ENCODE assay signal across 9 cellular contexts in the genomic region with DNA sequence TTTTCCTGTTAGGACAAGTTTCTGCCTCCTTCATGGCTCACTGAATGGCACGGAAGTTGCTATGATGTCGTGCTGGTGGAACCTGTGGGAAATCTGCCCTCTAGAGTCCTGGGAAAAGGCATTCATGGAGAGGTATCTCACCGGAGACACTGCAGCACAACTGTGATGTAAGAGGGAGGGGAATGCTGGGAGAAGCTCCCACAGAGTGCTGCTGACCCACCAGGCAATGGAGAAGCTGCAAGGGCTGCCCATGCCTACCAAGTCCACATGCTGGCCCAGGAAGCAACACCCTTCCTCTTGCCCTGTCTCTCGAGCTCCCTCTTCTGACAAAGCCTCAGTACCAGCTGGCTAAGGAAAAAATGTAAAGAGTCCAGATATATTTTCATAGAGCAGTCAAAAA. TPM values are rescaled to one million over a fixed set of nuclear protein-coding genes. Genes with fewer than 3 reads are reported as not detected.
DNase-seq lines count a peak whose midpoint lies in the region; ATAC-seq, FAIRE-seq and TF ChIP-seq lines count a peak whose summit lies in the region.
"Had no signal": no experiment of that assay in that cellular context is flagged by ENCODE, and none has a peak within 500 bp of the region (broad histone marks: within the 10 kb centered on the region; RNA-seq: fewer than 3 reads in every experiment).

No MANE protein-coding gene starts in this region.

- POLR2A ChIA-PET in K562 (lab: Yijun Ruan, JAX) = interaction anchor here (0.8 kb wide), 1 partner anchor 278 kb away, joined by 3 read pairs; no protein-coding TSS in a partner anchor
- POLR2A ChIA-PET in activated CD4-positive, alpha-beta T cell treated with anti-CD3 and anti-CD28 coated beads, Interleukin-2, amount 10 ng/mL, durations not matched to agents 7 days and 5 days (lab: Charles Lee) = no interaction called here
- POLR2A ChIA-PET in naive thymus-derived CD8-positive, alpha-beta T cell (lab: Charles Lee) = no interaction called here

- H3K4me1 ChIP-seq in DOHH2 (ENCODE audit: control insufficient read depth, low read length) (no peaks in the 10 kb centered on the region), Karpas-422 (ENCODE audit: low read length) (no peaks in the 10 kb centered on the region), K562 (replicated peaks in 1 of 2; ENCODE audit: control insufficient read depth in 2 of 2, insufficient read depth in 2 of 2, low read length in 2 of 2) (no peaks in the 10 kb centered on the region)

- H3K9me3 Mint-ChIP-seq in activated CD4-positive, alpha-beta T cell treated with anti-CD3 and anti-CD28 coated beads, Interleukin-2, amount 10 ng/mL, durations not matched to agents 7 days and 5 days = no peaks in the 10 kb centered on the region
- no peaks in the 10 kb centered on the region for H3K9me3 Mint-ChIP-seq in naive thymus-derived CD8-positive, alpha-beta T cell

- H3K9ac ChIP-seq in Karpas-422 (ENCODE audit: low read length) (no peak overlapping the region), K562 (ENCODE audit: insufficient read depth in 1 of 2, low read depth in 2 of 2, low read length in 2 of 2) (no peak overlapping the region)

- in situ Hi-C loops in K562 (cut with MboI) = no loop called here

- ATAC-seq in K562 (peak; percentile 54; the same call in 1 of the 3 replicates), GM21390 (IDR thresholded peaks at IDR 0.05; ENCODE audit: unreplicated experiment) (no peak)
- no peak for ATAC-seq in naive thymus-derived CD8-positive, alpha-beta T cell

- peak in 1 of 2 experiments; percentile 47; a peak in 2 of 4 replicates for TF ChIP-seq RAD21 in K562 (CRISPR knock-in tag; conservative IDR thresholded peaks at IDR 0.05 in 1 of 2, IDR thresholded peaks at IDR 0.05 in 1 of 2)

- H3K9me2 ChIP-seq in DOHH2 (replicated peaks; ENCODE audit: control insufficient read depth, low read length) = no peaks in the 10 kb centered on the region
- H3K9me2 ChIP-seq in Karpas-422 (replicated peaks; ENCODE audit: insufficient read depth, low read length) = no peaks in the 10 kb centered on the region

- H3K36me3 Mint-ChIP-seq in activated CD4-positive, alpha-beta T cell treated with anti-CD3 and anti-CD28 coated beads, Interleukin-2, amount 10 ng/mL, durations not matched to agents 7 days and 5 days (ENCODE audit: low read depth) = peaks cover 42% of the 10 kb centered on the region
- H3K36me3 Mint-ChIP-seq in naive thymus-derived CD8-positive, alpha-beta T cell = peaks cover 15 to 98% (median 36%) of the 10 kb centered on the region in 3 donors

- 78% methylated on average over 4 of the region's 4 CpGs for WGBS in K562 (ENCODE audit: insufficient coverage, low coverage, missing lambda C conversion rate)

- H3F3A ChIP-seq in DOHH2 (ENCODE audit: control insufficient read depth, insufficient read depth) = no peaks in the 10 kb centered on the region

- TF ChIP-seq EP300 in K562 (IDR thresholded peaks at IDR 0.05; ENCODE audit: low read length) = no peak

- H3K36me3 ChIP-seq in DOHH2 (ENCODE audit: control insufficient read depth, low read length) = peaks cover 97% of the 10 kb centered on the region
- peaks cover 70% of the 10 kb centered on the region; the same call in 1 of the 2 replicates for H3K36me3 ChIP-seq in Karpas-422 (ENCODE audit: insufficient read depth, low read length)
- peaks cover 93% of the 10 kb centered on the region for H3K36me3 ChIP-seq in K562 (ENCODE audit: control insufficient read depth, insufficient read depth, low read length)

- CTCF ChIA-PET in K562 (lab: Yijun Ruan, JAX; ENCODE audit: low intra/inter-chr PET ratio) = no interaction called here
- CTCF ChIA-PET in activated CD4-positive, alpha-beta T cell treated with anti-CD3 and anti-CD28 coated beads, Interleukin-2, amount 10 ng/mL, durations not matched to agents 7 days and 5 days (lab: Charles Lee) = interaction anchor here (1.6 kb wide), 1 partner anchor 22 kb away, joined by 3 read pairs; no protein-coding TSS in a partner anchor

- FAIRE-seq in K562 (lab: Jason Lieb, UNC) = no peak

- H4K20me1 ChIP-seq in DOHH2 (ENCODE audit: control insufficient read depth, insufficient read depth, low read depth, low read length) (peaks cover under 1% of the 10 kb centered on the region; the same call in 1 of the 2 replicates), Karpas-422 (ENCODE audit: insufficient read depth, low read depth, low read length) (no peaks in the 10 kb centered on the region; the same call in 1 of the 2 replicates), K562 (replicated peaks; ENCODE audit: control insufficient read depth, insufficient read depth, low read length) (no peaks in the 10 kb centered on the region)

- H3K79me2 ChIP-seq in DOHH2 (ENCODE audit: control insufficient read depth, low read length) (no peaks in the 10 kb centered on the region), Karpas-422 (ENCODE audit: low read length) (peaks cover 5% of the 10 kb centered on the region; the same call in 1 of the 2 replicates), K562 (ENCODE audit: control insufficient read depth, insufficient read depth, low read length) (no peaks in the 10 kb centered on the region)

- intact Hi-C loops in K562 (cut with micrococcal nuclease) = loop anchor here (2.0 kb wide), 1 partner anchor 284 kb away; no protein-coding TSS in a partner anchor

- H3K9me3 ChIP-seq in DOHH2 (ENCODE audit: control insufficient read depth, insufficient read depth, low read length) (no peaks in the 10 kb centered on the region), Karpas-422 (ENCODE audit: low read length) (no peaks in the 10 kb centered on the region), K562 (replicated peaks; ENCODE audit: control insufficient read depth, insufficient read depth, low read depth, low read length) (no peaks in the 10 kb centered on the region)

- DNase-seq in Karpas-422 (peak; percentile 56), K562 (ENCODE audit: extremely low read depth in 1 of 4, low spot score in 3 of 4) (peak in 2 of 4 experiments; percentile 14 to 21), kidney tubule cell (ENCODE audit: low spot score) (peak; percentile 77), C1 segment of cervical spinal cord (lab: John Stamatoyannopoulos, UW) (no peak)
- DNase-seq in activated CD4-positive, alpha-beta T cell treated with anti-CD3 and anti-CD28 coated beads, Interleukin-2, amount 10 ng/mL, durations not matched to agents 7 days and 5 days = no peak
- no peak for DNase-seq in naive thymus-derived CD8-positive, alpha-beta T cell
- DNase-seq: NCI-H2029 had no signal

- H3K4me1 Mint-ChIP-seq in activated CD4-positive, alpha-beta T cell treated with anti-CD3 and anti-CD28 coated beads, Interleukin-2, amount 10 ng/mL, durations not matched to agents 7 days and 5 days = no peaks in the 10 kb centered on the region
- peaks cover 0 to 20% (median 0%) of the 10 kb centered on the region in 4 donors for H3K4me1 Mint-ChIP-seq in naive thymus-derived CD8-positive, alpha-beta T cell

- TF ChIP-seq CTCF in DOHH2 (IDR thresholded peaks at IDR 0.05; ENCODE audit: low read depth, low read length, poor library complexity, severe bottlenecking) (peak; percentile 49), K562 (IDR thresholded peaks at IDR 0.05 in 2 of 3, conservative IDR thresholded peaks at IDR 0.05 in 1 of 3; ENCODE audit: insufficient read depth in 2 of 3, low read depth in 1 of 3, low read length in 3 of 3) (peak; percentile 35 to 49 (median 41); a peak in 5 of 6 replicates)

- TF ChIP-seq POLR2A in K562 (conservative IDR thresholded peaks at IDR 0.05) = no peak

- H2AFZ ChIP-seq in Karpas-422 (ENCODE audit: low read length) (no peak overlapping the region), K562 (ENCODE audit: low read depth, low read length) (no peak overlapping the region)

- no TSS peak for BruUV-seq in K562 (replicated peaks; lab: Mats Ljungman, UMichigan)

- H3K4me3 ChIP-seq in DOHH2 (ENCODE audit: low read length) = no peak overlapping the region
- H3K4me3 ChIP-seq in Karpas-422 (ENCODE audit: low read length) = no peak overlapping the region
- H3K4me3 ChIP-seq in K562 = no peak overlapping the region

- H3K27ac ChIP-seq in DOHH2 (ENCODE audit: low read depth, low read length) (no peak overlapping the region), Karpas-422 (ENCODE audit: low read length) (no peak overlapping the region), K562 (ENCODE audit: extremely low read depth, low read depth, low read length) (no peak overlapping the region)

- H3K27ac Mint-ChIP-seq in activated CD4-positive, alpha-beta T cell treated with anti-CD3 and anti-CD28 coated beads, Interleukin-2, amount 10 ng/mL, durations not matched to agents 7 days and 5 days = no peak overlapping the region
- H3K27ac Mint-ChIP-seq in naive thymus-derived CD8-positive, alpha-beta T cell = peak overlapping the region in 4 of 10 donors; percentile 9 to 42 (median 14)

- H3K9me1 ChIP-seq in K562 (ENCODE audit: control insufficient read depth, insufficient read depth, low read length) = no peaks in the 10 kb centered on the region

- no peak overlapping the region for H3K4me2 ChIP-seq in DOHH2 (ENCODE audit: low read length)
- no peak overlapping the region for H3K4me2 ChIP-seq in Karpas-422 (ENCODE audit: low read depth, low read length, poor library complexity, severe bottlenecking)
- no peak overlapping the region for H3K4me2 ChIP-seq in K562 (ENCODE audit: insufficient read depth, low read length)

- no peaks in the 10 kb centered on the region for H3K27me3 Mint-ChIP-seq in activated CD4-positive, alpha-beta T cell treated with anti-CD3 and anti-CD28 coated beads, Interleukin-2, amount 10 ng/mL, durations not matched to agents 7 days and 5 days
- H3K27me3 Mint-ChIP-seq in naive thymus-derived CD8-positive, alpha-beta T cell = no peaks in the 10 kb centered on the region

- no peak overlapping the region for H3K4me3 Mint-ChIP-seq in activated CD4-positive, alpha-beta T cell treated with anti-CD3 and anti-CD28 coated beads, Interleukin-2, amount 10 ng/mL, durations not matched to agents 7 days and 5 days
- no peak overlapping the region for H3K4me3 Mint-ChIP-seq in naive thymus-derived CD8-positive, alpha-beta T cell

- H3K27me3 ChIP-seq in DOHH2 (ENCODE audit: control insufficient read depth, low read length) = no peaks in the 10 kb centered on the region
- no peaks in the 10 kb centered on the region for H3K27me3 ChIP-seq in Karpas-422 (ENCODE audit: low read length)
- no peaks in the 10 kb centered on the region for H3K27me3 ChIP-seq in K562 (ENCODE audit: control insufficient read depth in 2 of 2, insufficient read depth in 2 of 2, low read length in 2 of 2)

RNA-seq across cellular contexts. Expression of gene SLC5A11, which starts 45.2 kb away (rescaled TPM):
- total RNA-seq in Karpas-422 (2014; rRNA removed; shearing (Covaris generic); ENCODE audit: low replicate concordance) = 0.11 and 0.15 TPM in 2 replicates
- total RNA-seq in K562 (2011; cell fraction: chromatin; rRNA removed; ENCODE audit: low replicate concordance) = not detected in 2 replicates
- not detected in 2 replicates for total RNA-seq in K562 (2011; cell fraction: nucleolus; rRNA removed)
- total RNA-seq in K562 (2011; cell fraction: nucleoplasm; rRNA removed) = not detected in 2 replicates
- total RNA-seq in K562 (2014; rRNA removed) = 0.14 TPM in 1 of 2 replicates, not detected in the other
- total RNA-seq in K562 (2014; rRNA removed; fragmentation: Illumina TruSeq; extraction: Trizol) = 0.07 TPM in 1 of 2 replicates, not detected in the other
- total RNA-seq in K562 (2015; rRNA removed; fragmentation: Illumina TruSeq; extraction: Trizol) = 0.11 TPM in 1 of 2 replicates, not detected in the other
- total RNA-seq in K562 (2021) = 0.09 TPM in 1 of 2 replicates, not detected in the other
- polyA plus RNA-seq in K562 (2011; rRNA removed) = not detected in 2 replicates
- polyA plus RNA-seq in K562 (2011; cell fraction: cytosol; rRNA removed) = 0.04 TPM in 1 of 2 replicates, not detected in the other
- 0.13 and 0.17 TPM in 2 replicates for polyA plus RNA-seq in K562 (2011; cell fraction: nucleus; rRNA removed)
- 0.07 and 0.08 TPM in 2 replicates for polyA plus RNA-seq in K562 (2012)
- polyA plus RNA-seq in K562 (2014; fragmentation: Illumina TruSeq; extraction: Trizol) = 0.15 TPM in 1 of 2 replicates, not detected in the other
- polyA plus RNA-seq in K562 (2014; fragmentation: Nextera tagmentation; extraction: Ambion mirVana) = under 1 TPM; 0.04 to 0.25 TPM
- 0.18 TPM in 1 of 2 replicates, not detected in the other for polyA plus RNA-seq in K562 (2014; rRNA removed)
- not detected in 2 replicates for polyA minus RNA-seq in K562 (2011; rRNA and poly(A)+ RNA removed)
- polyA minus RNA-seq in K562 (2011; cell fraction: cytosol; rRNA and poly(A)+ RNA removed) = not detected in 2 replicates
- not detected in 2 replicates for polyA minus RNA-seq in K562 (2011; cell fraction: nucleus; rRNA and poly(A)+ RNA removed)
- not detected for total RNA-seq in activated CD4-positive, alpha-beta T cell treated with anti-CD3 and anti-CD28 coated beads, Interleukin-2, amount 10 ng/mL, durations not matched to agents 7 days and 5 days
- under 1 TPM; 0.22 to 0.68 TPM for total RNA-seq in naive thymus-derived CD8-positive, alpha-beta T cell
- polyA plus RNA-seq in naive thymus-derived CD8-positive, alpha-beta T cell = not detected

Comparison
In these comparisons a context has a peak if more than half of its experiments do, and no peak if none do; other contexts are left out.
1. DNase-seq: peak in Karpas-422 (single experiment) and kidney tubule cell (single experiment); none in C1 segment of cervical spinal cord (0 of 14), activated CD4-positive, alpha-beta T cell treated with anti-CD3 and anti-CD28 coated beads, Interleukin-2, amount 10 ng/mL, durations not matched to agents 7 days and 5 days (single experiment) and naive thymus-derived CD8-positive, alpha-beta T cell (0 of 10).